In the genomic region with DNA sequence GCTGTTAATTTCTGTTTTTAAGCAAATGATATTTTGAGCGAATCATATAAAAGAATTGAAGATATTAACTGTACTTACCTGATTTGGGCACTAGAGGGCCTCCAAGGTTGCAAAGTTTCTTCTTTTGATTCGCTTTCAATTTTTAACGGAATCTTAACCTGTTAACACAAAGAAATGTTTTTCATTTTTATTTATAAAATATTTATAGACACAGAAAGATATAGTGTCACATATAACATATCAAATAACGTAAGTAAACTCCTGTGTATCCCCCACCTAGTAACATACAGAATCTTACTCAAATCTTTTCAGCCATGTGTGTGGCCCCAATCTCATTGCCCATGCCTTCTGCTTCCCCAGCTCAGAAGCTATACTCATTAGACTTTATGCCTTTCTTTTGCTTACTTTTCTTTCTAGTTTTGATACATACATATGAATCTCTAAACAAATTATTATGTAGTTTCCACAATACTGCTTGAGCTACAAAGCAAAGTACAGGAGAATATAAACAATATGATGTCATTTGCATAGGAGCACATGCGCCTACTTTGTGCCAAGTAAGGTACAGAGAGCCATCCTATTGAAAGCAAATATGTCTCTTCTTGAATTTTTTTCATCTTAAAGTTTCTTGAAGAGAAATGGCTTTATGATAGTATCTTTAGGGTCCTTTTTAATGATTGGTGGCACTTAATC, we compare ENCODE assay signal across 9 cellular contexts. TPM values are rescaled to one million over a fixed set of nuclear protein-coding genes. Genes with fewer than 3 reads are reported as not detected.
DNase-seq lines count a peak whose midpoint lies in the region; ATAC-seq and TF ChIP-seq lines count a peak whose summit lies in the region.
"Had no signal": no experiment of that assay in that cellular context is flagged by ENCODE, and none has a peak within 500 bp of the region (broad histone marks: within the 10 kb centered on the region; RNA-seq: fewer than 3 reads in every experiment).

No MANE protein-coding gene starts in this region.

- H3K4me1 Mint-ChIP-seq in MCF 10A (ENCODE audit: insufficient read depth, unreplicated experiment), result no peaks in the 10 kb centered on the region

- no peak overlapping the region for H3K27ac Mint-ChIP-seq in MCF 10A (ENCODE audit: low read depth, unreplicated experiment)

- H3K36me3 Mint-ChIP-seq in MCF 10A (ENCODE audit: insufficient read depth, unreplicated experiment), result no peaks in the 10 kb centered on the region

- H3K4me3 Mint-ChIP-seq in MCF 10A (ENCODE audit: unreplicated experiment), result no peak overlapping the region

- TF ChIP-seq CTCF in MCF 10A (IDR thresholded peaks at IDR 0.05; ENCODE audit: unreplicated experiment), result peak; percentile 51

- no TSS peak for BruUV-seq in MCF 10A (replicated peaks; lab: Mats Ljungman, UMichigan)

- DNase-seq in A172 (ENCODE audit: low spot score) (peak; percentile 42), DMS53 treated with DMSO at 0.1 percent for 48 hours (lab: John Stamatoyannopoulos, UW; ENCODE audit: unreplicated experiment) (peak; percentile 10), NCI-H82 treated with DMSO at 0.1 percent for 48 hours (lab: John Stamatoyannopoulos, UW; ENCODE audit: unreplicated experiment) (peak; percentile 10), MCF 10A (ENCODE audit: unreplicated experiment) (peak; percentile 53), medulla oblongata (ENCODE audit: extremely low spot score) (peak; percentile 52), islet precursor cell (no peak)

- intact Hi-C loops in MCF 10A (cut with micrococcal nuclease), result loop anchor here (1.0 to 5.0 kb wide), 3 partner anchors 226 to 1225 kb away; no protein-coding TSS in a partner anchor

- ATAC-seq in HG02798 (IDR thresholded peaks at IDR 0.05; ENCODE audit: poor library complexity, unreplicated experiment), result peak; percentile 42
- no peak for ATAC-seq in GM21825 (IDR thresholded peaks at IDR 0.05; ENCODE audit: unreplicated experiment)

- peaks cover 40% of the 10 kb centered on the region for H3K27me3 Mint-ChIP-seq in MCF 10A (ENCODE audit: insufficient read depth, unreplicated experiment)

- CTCF ChIA-PET in MCF 10A (lab: Yijun Ruan, JAX), result interaction anchor here (0.6 to 2.7 kb wide), 28 partner anchors 9 to 1151 kb away, joined by 3 to 15 read pairs (median 4); partner anchors contain the start of gene ZPBP

- H3K9me3 Mint-ChIP-seq in MCF 10A (ENCODE audit: unreplicated experiment), result no peaks in the 10 kb centered on the region

- POLR2A ChIA-PET in MCF 10A (lab: Yijun Ruan, JAX), result interaction anchor here (1.0 kb wide), 1 partner anchor 15 kb away, joined by 3 read pairs; no protein-coding TSS in a partner anchor

RNA-seq across cellular contexts. Expression of gene ZPBP, which starts 49.5 kb away (rescaled TPM):
- total RNA-seq in A172 (2014; rRNA removed; shearing (Covaris generic)), result not detected in 2 replicates
- total RNA-seq in MCF 10A (2022), result not detected in 2 replicates
- total RNA-seq: mononuclear cell had no signal
